In the genomic region with DNA sequence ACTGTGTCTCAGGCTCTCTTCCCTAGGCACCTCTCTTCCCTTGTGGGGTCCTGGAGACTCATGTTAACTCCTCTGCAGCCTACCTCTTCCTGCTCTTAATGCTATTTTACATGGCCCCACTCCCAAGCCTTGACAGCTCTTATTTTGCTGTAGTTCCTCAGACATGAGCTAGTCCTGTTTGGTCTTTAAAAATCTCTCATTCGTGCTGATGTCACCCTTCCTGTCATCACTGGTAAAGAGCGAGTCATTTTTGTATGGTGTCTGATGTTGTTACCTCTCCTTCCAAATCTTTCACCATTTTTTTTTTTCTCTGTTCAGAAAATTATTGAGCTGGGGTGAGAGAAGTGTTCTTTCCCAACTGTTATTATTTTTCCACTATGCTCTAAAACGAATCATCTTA, we compare ENCODE assay signal across 28 cellular contexts.
"Had no signal": no experiment of that assay in that cellular context is flagged by ENCODE, and none has a peak within 500 bp of the region (broad histone marks: within the 10 kb centered on the region; RNA-seq: fewer than 3 reads in every experiment).

No MANE protein-coding gene starts in this region.

- H3K9me3 ChIP-seq: adrenal gland, ascending aorta, sigmoid colon, stomach, suprapubic skin, tibial nerve had no signal

- H3K36me3 ChIP-seq: adrenal gland, ascending aorta, brain microvascular endothelial cell, sigmoid colon, stomach, suprapubic skin, tibial nerve had no signal

- H3K36me3 Mint-ChIP-seq: activated naive CD4-positive, alpha-beta T cell treated with anti-CD3 and anti-CD28 coated beads, Interleukin-2, amount 50 U/mL, for 24 hours; mesothelial cell of epicardium; naive thymus-derived CD8-positive, alpha-beta T cell had no signal

- H3K27ac ChIP-seq: adrenal gland, brain microvascular endothelial cell, stomach, suprapubic skin, tibial nerve had no signal

- ATAC-seq: left ventricle myocardium superior; naive thymus-derived CD8-positive, alpha-beta T cell had no signal

- FAIRE-seq: frontal cortex, urothelium cell line had no signal

- H3K4me3 ChIP-seq: adrenal gland, ascending aorta, sigmoid colon, stomach, suprapubic skin, tibial nerve had no signal

- H3K4me1 Mint-ChIP-seq: naive thymus-derived CD8-positive, alpha-beta T cell had no signal

- H3K27ac Mint-ChIP-seq: activated naive CD4-positive, alpha-beta T cell treated with anti-CD3 and anti-CD28 coated beads, Interleukin-2, amount 50 U/mL, for 24 hours; mesothelial cell of epicardium; naive thymus-derived CD8-positive, alpha-beta T cell; progenitor cell of endocrine pancreas; T-helper 1 cell treated with Interleukin-12 subunit alpha and Interleukin-12 subunit beta and Interleukin-4 antibody, amounts not matched to agents 30 μg/mL and 1 μg/mL, for 36 hours had no signal

- H3K4me3 Mint-ChIP-seq: activated naive CD4-positive, alpha-beta T cell treated with anti-CD3 and anti-CD28 coated beads, Interleukin-2, amount 50 U/mL, for 24 hours; mesothelial cell of epicardium; naive thymus-derived CD8-positive, alpha-beta T cell; T-helper 1 cell treated with Interleukin-12 subunit alpha and Interleukin-12 subunit beta and Interleukin-4 antibody, amounts not matched to agents 30 μg/mL and 1 μg/mL, for 36 hours had no signal

- DNase-seq: activated CD4-positive, alpha-beta T cell treated with anti-CD3 and anti-CD28 coated beads for 48 hours; activated CD4-positive, CD25-positive, alpha-beta regulatory T cell; activated CD8-positive, alpha-beta memory T cell treated with anti-CD3 and anti-CD28 coated beads, Interleukin-2, amount 50 U/mL, for 4 hours; activated effector memory CD4-positive, alpha-beta T cell treated with anti-CD3 and anti-CD28 coated beads, Interleukin-2, amount 50 U/mL, for 16 hours; activated T-cell treated with anti-CD3 and anti-CD28 coated beads, Interleukin-2, amount 50 U/mL, for 48 hours; adrenal gland; brain microvascular endothelial cell; central memory CD4-positive, alpha-beta T cell; dermis blood vessel endothelial cell; effector CD8-positive, alpha-beta T cell; hypothalamus; left ventricle myocardium superior; mammary epithelial cell; naive thymus-derived CD8-positive, alpha-beta T cell; retina; sigmoid colon; stimulated activated CD4-positive, alpha-beta T cell treated with anti-CD3 and anti-CD28 coated beads, Interleukin-4, amount 100 ng/mL, for 4 hours; stomach; T1000 had no signal

- H3K27me3 Mint-ChIP-seq: activated naive CD4-positive, alpha-beta T cell treated with anti-CD3 and anti-CD28 coated beads, Interleukin-2, amount 50 U/mL, for 24 hours had no signal

- H3K4me1 ChIP-seq: adrenal gland, suprapubic skin, tibial nerve had no signal

- H3K27me3 ChIP-seq: adrenal gland, ascending aorta, brain microvascular endothelial cell, sigmoid colon, stomach, suprapubic skin, tibial nerve had no signal

- H3K9me3 Mint-ChIP-seq: activated naive CD4-positive, alpha-beta T cell treated with anti-CD3 and anti-CD28 coated beads, Interleukin-2, amount 50 U/mL, for 24 hours; naive thymus-derived CD8-positive, alpha-beta T cell; T-helper 1 cell treated with Interleukin-12 subunit alpha and Interleukin-12 subunit beta and Interleukin-4 antibody, amounts not matched to agents 30 μg/mL and 1 μg/mL, for 36 hours had no signal
